ENCODE assay signal across 23 cellular contexts in the genomic region with DNA sequence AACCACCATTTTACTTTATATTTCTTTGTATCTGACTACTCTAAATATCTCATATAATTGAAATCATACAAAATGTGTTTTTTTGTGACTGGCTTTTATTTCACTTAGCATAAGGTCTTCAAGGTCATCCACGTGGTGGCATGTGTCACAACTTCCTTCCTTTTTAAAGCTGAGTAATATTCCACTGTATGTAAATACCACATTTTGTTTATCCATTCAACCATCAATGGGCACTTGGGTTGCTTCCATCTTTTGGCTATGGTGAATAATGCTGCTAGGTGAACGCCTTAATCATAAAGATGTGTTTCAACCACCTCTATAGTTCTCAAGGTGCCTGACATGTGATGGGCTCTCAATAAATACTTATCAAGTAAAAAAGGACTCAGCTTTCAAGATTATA. TPM values are rescaled to one million over a fixed set of nuclear protein-coding genes. Genes with fewer than 3 reads are reported as not detected.
DNase-seq lines count a peak whose midpoint lies in the region; ATAC-seq and TF ChIP-seq lines count a peak whose summit lies in the region.
"Had no signal": no experiment of that assay in that cellular context is flagged by ENCODE, and none has a peak within 500 bp of the region (broad histone marks: within the 10 kb centered on the region; RNA-seq: fewer than 3 reads in every experiment).

No MANE protein-coding gene starts in this region.

- peaks cover 0 to 14% of the 10 kb centered on the region in 2 experiments for H3K4me1 ChIP-seq in neutrophil (ENCODE audit: control insufficient read depth in 1 of 2, insufficient read depth in 1 of 2, low read depth in 1 of 2, low read length in 1 of 2)
- peaks cover 0 to 37% (median 23%) of the 10 kb centered on the region in 4 donors for H3K4me1 ChIP-seq in tibial nerve

- peaks cover 6% of the 10 kb centered on the region for H3K27me3 ChIP-seq in neutrophil
- no peaks in the 10 kb centered on the region for H3K27me3 ChIP-seq in tibial nerve
- H3K27me3 ChIP-seq: foreskin keratinocyte, sigmoid colon had no signal

- H3K4me1 Mint-ChIP-seq in activated T-helper 1 cell treated with anti-CD3 and anti-CD28 coated beads, Interleukin-12 subunit alpha, Interleukin-12 subunit beta, Interleukin-2, Interleukin-4 antibody, amounts not matched to agents 30 ng/mL and 10 ng/mL and 1 ng/mL, durations not matched to agents 14 hours and 24 hours and 36 hours (ENCODE audit: low read depth), result peaks cover 56% of the 10 kb centered on the region

- intact Hi-C loops in activated T-helper 1 cell treated with anti-CD3 and anti-CD28 coated beads, Interleukin-12 subunit alpha, Interleukin-12 subunit beta, Interleukin-2, Interleukin-4 antibody, amounts not matched to agents 30 ng/mL and 10 ng/mL and 1 ng/mL, durations not matched to agents 14 hours and 24 hours and 36 hours (cut with micrococcal nuclease), result loop anchor here (2.0 kb wide), 1 partner anchor 15 kb away; a partner anchor contains a TSS

- no peak overlapping the region for H3K4me3 Mint-ChIP-seq in activated T-helper 1 cell treated with anti-CD3 and anti-CD28 coated beads, Interleukin-12 subunit alpha, Interleukin-12 subunit beta, Interleukin-2, Interleukin-4 antibody, amounts not matched to agents 30 ng/mL and 10 ng/mL and 1 ng/mL, durations not matched to agents 14 hours and 24 hours and 36 hours
- H3K4me3 Mint-ChIP-seq: activated CD8-positive, alpha-beta memory T cell treated with anti-CD3 and anti-CD28 coated beads, Interleukin-2, amount 10 ng/mL, durations not matched to agents 7 days and 5 days; HFFc6 had no signal

- no peak for DNase-seq in activated CD4-positive, CD25-positive, alpha-beta regulatory T cell treated with anti-CD3 and anti-CD28 coated beads, Interleukin-2, amount 50 U/mL, for 72 hours
- peak; percentile 61 for DNase-seq in ELR (ENCODE audit: low read depth)
- DNase-seq in activated T-helper 1 cell treated with anti-CD3 and anti-CD28 coated beads, Interleukin-12 subunit alpha, Interleukin-12 subunit beta, Interleukin-2, Interleukin-4 antibody, amounts not matched to agents 30 ng/mL and 10 ng/mL and 1 ng/mL, durations not matched to agents 14 hours and 24 hours and 36 hours (ENCODE audit: low spot score), result no peak
- DNase-seq in tibial nerve (ENCODE audit: low spot score in 2 of 2), result no peak
- no peak for DNase-seq in NOMO-1 treated with DMSO at 0.1 percent for 48 hours (lab: John Stamatoyannopoulos, UW; ENCODE audit: unreplicated experiment)
- no peak for DNase-seq in stimulated activated CD4-positive, alpha-beta T cell treated with anti-CD3 and anti-CD28 coated beads, Interleukin-4, amount 100 ng/mL, for 4 hours
- DNase-seq: activated CD4-positive, CD25-positive, alpha-beta regulatory T cell; activated CD8-positive, alpha-beta memory T cell treated with anti-CD3 and anti-CD28 coated beads, Interleukin-2, amount 10 ng/mL, durations not matched to agents 7 days and 5 days; activated gamma-delta T cell treated with Interleukin-2 at 50 U/mL for 16 hours; anterior cingulate cortex; central memory CD4-positive, alpha-beta T cell; DMS79; foreskin keratinocyte; HFFc6; hippocampal formation; left ventricle myocardium inferior; NCI-H1694 treated with DMSO at 0.1 percent for 48 hours; NCI-H526 treated with DMSO at 0.1 percent for 48 hours; sigmoid colon; stimulated activated CD4-positive, alpha-beta T cell treated with anti-CD3 and anti-CD28 coated beads, Interleukin-15, amount 100 ng/mL, for 24 hours had no signal

- TF ChIP-seq CTCF in neutrophil (IDR thresholded peaks at IDR 0.05), result no peak
- TF ChIP-seq CTCF in tibial nerve (IDR thresholded peaks at IDR 0.05), result no peak

- H3K9me3 Mint-ChIP-seq in activated T-helper 1 cell treated with anti-CD3 and anti-CD28 coated beads, Interleukin-12 subunit alpha, Interleukin-12 subunit beta, Interleukin-2, Interleukin-4 antibody, amounts not matched to agents 30 ng/mL and 10 ng/mL and 1 ng/mL, durations not matched to agents 14 hours and 24 hours and 36 hours, result peaks cover 6% of the 10 kb centered on the region
- H3K9me3 Mint-ChIP-seq: HFFc6 had no signal

- peak overlapping the region; percentile 49 for H3K27ac ChIP-seq in neutrophil
- no peak overlapping the region for H3K27ac ChIP-seq in tibial nerve
- H3K27ac ChIP-seq: foreskin keratinocyte, left ventricle myocardium inferior, sigmoid colon, thoracic aorta had no signal

- ATAC-seq in activated CD4-positive, CD25-positive, alpha-beta regulatory T cell treated with anti-CD3 and anti-CD28 coated beads, Interleukin-2, amount 50 U/mL, for 24 hours, result peak; percentile 29 to 36
- ATAC-seq: activated CD8-positive, alpha-beta memory T cell treated with anti-CD3 and anti-CD28 coated beads, Interleukin-2, amount 10 ng/mL, durations not matched to agents 7 days and 5 days; foreskin keratinocyte had no signal

- peaks cover 41% of the 10 kb centered on the region for H3K36me3 Mint-ChIP-seq in activated T-helper 1 cell treated with anti-CD3 and anti-CD28 coated beads, Interleukin-12 subunit alpha, Interleukin-12 subunit beta, Interleukin-2, Interleukin-4 antibody, amounts not matched to agents 30 ng/mL and 10 ng/mL and 1 ng/mL, durations not matched to agents 14 hours and 24 hours and 36 hours (ENCODE audit: low read depth)

- no peak for TF ChIP-seq EP300 in tibial nerve (IDR thresholded peaks at IDR 0.05)

- 78 to 79% methylated on average over 2 of the region's 2 CpGs for WGBS in tibial nerve, 2 donors

- H3K36me3 ChIP-seq in neutrophil, result no peaks in the 10 kb centered on the region
- peaks cover 0 to 3% (median 0%) of the 10 kb centered on the region in 3 donors for H3K36me3 ChIP-seq in tibial nerve
- H3K36me3 ChIP-seq: left ventricle myocardium inferior, sigmoid colon, thoracic aorta had no signal

- no peak overlapping the region for H3K4me3 ChIP-seq in neutrophil (ENCODE audit: low read depth in 1 of 2, low read length in 1 of 2)
- H3K4me3 ChIP-seq in tibial nerve, result no peak overlapping the region
- H3K4me3 ChIP-seq: left ventricle myocardium inferior, sigmoid colon, thoracic aorta had no signal

- H3K9me3 ChIP-seq in neutrophil, result no peaks in the 10 kb centered on the region
- H3K9me3 ChIP-seq in tibial nerve, result peaks cover 0 to 2% (median 0%) of the 10 kb centered on the region in 4 donors
- H3K9me3 ChIP-seq: sigmoid colon, thoracic aorta had no signal

- no peaks in the 10 kb centered on the region for H3K27me3 Mint-ChIP-seq in activated T-helper 1 cell treated with anti-CD3 and anti-CD28 coated beads, Interleukin-12 subunit alpha, Interleukin-12 subunit beta, Interleukin-2, Interleukin-4 antibody, amounts not matched to agents 30 ng/mL and 10 ng/mL and 1 ng/mL, durations not matched to agents 14 hours and 24 hours and 36 hours (ENCODE audit: insufficient read depth)
- H3K27me3 Mint-ChIP-seq: activated CD8-positive, alpha-beta memory T cell treated with anti-CD3 and anti-CD28 coated beads, Interleukin-2, amount 10 ng/mL, durations not matched to agents 7 days and 5 days had no signal

- H3K27ac Mint-ChIP-seq in activated T-helper 1 cell treated with anti-CD3 and anti-CD28 coated beads, Interleukin-12 subunit alpha, Interleukin-12 subunit beta, Interleukin-2, Interleukin-4 antibody, amounts not matched to agents 30 ng/mL and 10 ng/mL and 1 ng/mL, durations not matched to agents 14 hours and 24 hours and 36 hours, result peak overlapping the region; percentile 21
- H3K27ac Mint-ChIP-seq: activated CD8-positive, alpha-beta memory T cell treated with anti-CD3 and anti-CD28 coated beads, Interleukin-2, amount 10 ng/mL, durations not matched to agents 7 days and 5 days; HFFc6 had no signal

- no peak for TF ChIP-seq POLR2A in tibial nerve (IDR thresholded peaks at IDR 0.05)

RNA-seq across cellular contexts. Expression of a gene that starts 15.5 kb away (rescaled TPM):
- total RNA-seq in activated T-helper 1 cell treated with anti-CD3 and anti-CD28 coated beads, Interleukin-12 subunit alpha, Interleukin-12 subunit beta, Interleukin-2, Interleukin-4 antibody, amounts not matched to agents 30 ng/mL and 10 ng/mL and 1 ng/mL, durations not matched to agents 14 hours and 24 hours and 36 hours, result 15.2 and 16.0 TPM in 2 replicates
- total RNA-seq in tibial nerve, result 10 to 100 TPM; 19.8 to 50.4 (median 31.2) TPM
